11 cellular contexts compared by ENCODE assay signal in genomic region chr17:7502987-7503386, GRCh38. TPM values are rescaled to one million over a fixed set of nuclear protein-coding genes. Genes with fewer than 3 reads are reported as not detected.
DNase-seq lines count a peak whose midpoint lies in the region; ATAC-seq, FAIRE-seq and TF ChIP-seq lines count a peak whose summit lies in the region.
"Had no signal": no experiment of that assay in that cellular context is flagged by ENCODE, and none has a peak within 500 bp of the region (broad histone marks: within the 10 kb centered on the region; RNA-seq: fewer than 3 reads in every experiment).

No MANE protein-coding gene starts in this region.

- H3K36me3 ChIP-seq in OCI-LY1 (ENCODE audit: insufficient read depth, low read length) (peaks cover 95% of the 10 kb centered on the region), keratinocyte (ENCODE audit: control insufficient read depth in 2 of 2, extremely low read depth in 1 of 2, insufficient read depth in 2 of 2, low read length in 2 of 2) (peaks cover 55 to 57% of the 10 kb centered on the region in 2 experiments), right atrium auricular region (peaks cover 95% of the 10 kb centered on the region)

- no peaks in the 10 kb centered on the region for H3F3A ChIP-seq in OCI-LY1 (ENCODE audit: insufficient read depth, low read length)

- H3K4me1 ChIP-seq in OCI-LY1 (ENCODE audit: insufficient read depth, low read length, severe bottlenecking): no peaks in the 10 kb centered on the region
- no peaks in the 10 kb centered on the region for H3K4me1 ChIP-seq in keratinocyte (ENCODE audit: control insufficient read depth, extremely low read depth, insufficient read depth, low read length)
- H3K4me1 ChIP-seq in right atrium auricular region: no peaks in the 10 kb centered on the region

- ATAC-seq in HG02870 (IDR thresholded peaks at IDR 0.05; ENCODE audit: unreplicated experiment) (no peak), HG02759 (IDR thresholded peaks at IDR 0.05; ENCODE audit: unreplicated experiment) (no peak)

- H3K79me2 ChIP-seq in OCI-LY1 (ENCODE audit: insufficient read depth, low read length): no peaks in the 10 kb centered on the region
- H3K79me2 ChIP-seq in keratinocyte (ENCODE audit: control insufficient read depth, insufficient read depth, low read length): peaks cover 2% of the 10 kb centered on the region

- H3K4me2 ChIP-seq in OCI-LY1 (ENCODE audit: low read length) (no peak overlapping the region), keratinocyte (ENCODE audit: control insufficient read depth, extremely low read depth, insufficient read depth, low read depth, low read length) (no peak overlapping the region)

- H3K27me3 ChIP-seq in OCI-LY1 (ENCODE audit: insufficient read depth, low read length) (no peaks in the 10 kb centered on the region), keratinocyte (ENCODE audit: control insufficient read depth, extremely low read depth, insufficient read depth, low read length) (no peaks in the 10 kb centered on the region), right atrium auricular region (no peaks in the 10 kb centered on the region)
- H3K27me3 ChIP-seq: MG63, neutrophil had no signal

- H3K9me3 ChIP-seq in OCI-LY1 (ENCODE audit: low read length): no peaks in the 10 kb centered on the region
- H3K9me3 ChIP-seq in keratinocyte (ENCODE audit: control insufficient read depth, low read depth, low read length): no peaks in the 10 kb centered on the region
- H3K9me3 ChIP-seq in right atrium auricular region: no peaks in the 10 kb centered on the region
- H3K9me3 ChIP-seq: MG63, neutrophil had no signal

- H2AFZ ChIP-seq in OCI-LY1 (ENCODE audit: low read length) (no peak overlapping the region), keratinocyte (ENCODE audit: control insufficient read depth, low read length) (no peak overlapping the region)

- H4K20me1 ChIP-seq in OCI-LY1 (ENCODE audit: insufficient read depth, low read length) (no peaks in the 10 kb centered on the region), keratinocyte (ENCODE audit: control insufficient read depth, extremely low read depth, insufficient read depth, low read length) (no peaks in the 10 kb centered on the region)

- H3K9ac ChIP-seq in OCI-LY1 (ENCODE audit: low read length): no peak overlapping the region
- H3K9ac ChIP-seq in keratinocyte (ENCODE audit: control insufficient read depth, extremely low read depth, insufficient read depth, low read length): no peak overlapping the region

- H3K27ac ChIP-seq in OCI-LY1 (ENCODE audit: low read depth, low read length, poor library complexity, severe bottlenecking) (no peak overlapping the region), keratinocyte (ENCODE audit: control insufficient read depth, insufficient read depth, low read length) (no peak overlapping the region), right atrium auricular region (no peak overlapping the region)
- H3K27ac ChIP-seq: neutrophil had no signal

- H3K9me2 ChIP-seq in OCI-LY1 (ENCODE audit: low read depth, low read length): no peaks in the 10 kb centered on the region

- no peaks in the 10 kb centered on the region for H3K9me1 ChIP-seq in keratinocyte (ENCODE audit: control insufficient read depth, extremely low read depth, insufficient read depth, low read length)

- H3K4me3 ChIP-seq in OCI-LY1 (ENCODE audit: low read depth, low read length, poor library complexity, severe bottlenecking) (no peak overlapping the region), keratinocyte (ENCODE audit: control insufficient read depth in 2 of 3, extremely low read depth in 1 of 3, insufficient read depth in 2 of 3, low read depth in 1 of 3, low read length in 3 of 3) (no peak overlapping the region), right atrium auricular region (no peak overlapping the region)
- H3K4me3 ChIP-seq: MG63 had no signal

- dilution Hi-C loops in keratinocyte (cut with MboI; ENCODE audit: extremely low pct_ligation_motif_present, low sequenced_read_pairs): no loop called here

- DNase-seq in ELF-1 (ENCODE audit: low read depth, low spot score): peak; percentile 41
- DNase-seq in keratinocyte (ENCODE audit: low read depth, low spot score): no peak
- no peak for DNase-seq in right atrium auricular region (ENCODE audit: low spot score)
- DNase-seq: activated gamma-delta T cell treated with Interleukin-2 at 50 U/mL for 16 hours; MG63; stimulated activated CD8-positive, alpha-beta memory T cell treated with anti-CD3 and anti-CD28 coated beads, Interleukin-4, amount 100 ng/mL, for 48 hours had no signal

- no peak for FAIRE-seq in keratinocyte (lab: Jason Lieb, UNC)
- FAIRE-seq: frontal cortex had no signal

- TF ChIP-seq CTCF in OCI-LY1 (IDR thresholded peaks at IDR 0.05; ENCODE audit: low read length) (peak; percentile 35; the same call in 1 of the 2 replicates), keratinocyte (optimal IDR thresholded peaks at IDR 0.05 in 1 of 3, IDR thresholded peaks at IDR 0.05 in 1 of 3, conservative IDR thresholded peaks at IDR 0.05 in 1 of 3; ENCODE audit: extremely low read depth in 1 of 3, insufficient read depth in 2 of 3, low read length in 3 of 3) (peak in 2 of 3 experiments; percentile 41 to 43), right atrium auricular region (IDR thresholded peaks at IDR 0.05) (peak in 1 of 2 donors; percentile 36)

RNA-seq across cellular contexts. Expression of gene POLR2A, which starts 18.8 kb away (rescaled TPM):
- 8.3 to 24.3 TPM (median 17.5 TPM) in 3 replicates for polyA plus RNA-seq in keratinocyte
- 139 TPM for polyA plus RNA-seq in keratinocyte (2011; ENCODE audit: low read depth)
- polyA plus RNA-seq in keratinocyte (2011; cell fraction: cytosol; rRNA removed): 16.2 and 20.7 TPM in 2 replicates
- polyA plus RNA-seq in keratinocyte (2011; cell fraction: nucleus; rRNA removed): 171 and 196 TPM in 2 replicates
- 82.7 and 87.2 TPM in 2 replicates for polyA plus RNA-seq in keratinocyte (2012; ENCODE audit: low replicate concordance)
- polyA minus RNA-seq in keratinocyte: 198 to 366 TPM (median 250 TPM) in 3 replicates
- 118 TPM for polyA minus RNA-seq in keratinocyte (2011; cell fraction: cytosol; rRNA and poly(A)+ RNA removed)
- polyA minus RNA-seq in keratinocyte (2011; cell fraction: nucleus; rRNA and poly(A)+ RNA removed): 310 and 430 TPM in 2 replicates
- 10 to 100 TPM; 28.4 to 41.2 TPM for total RNA-seq in right atrium auricular region

RNA-seq across cellular contexts. Expression of gene SLC35G6, which starts 21.7 kb away (rescaled TPM):
- polyA plus RNA-seq in keratinocyte: not detected in 3 replicates
- polyA plus RNA-seq in keratinocyte (2011; ENCODE audit: low read depth): not detected
- polyA plus RNA-seq in keratinocyte (2011; cell fraction: cytosol; rRNA removed): not detected in 2 replicates
- polyA plus RNA-seq in keratinocyte (2011; cell fraction: nucleus; rRNA removed): not detected in 2 replicates
- 0.06 TPM in 1 of 2 replicates, not detected in the other for polyA plus RNA-seq in keratinocyte (2012; ENCODE audit: low replicate concordance)
- not detected in 3 replicates for polyA minus RNA-seq in keratinocyte
- polyA minus RNA-seq in keratinocyte (2011; cell fraction: cytosol; rRNA and poly(A)+ RNA removed): not detected
- not detected in 2 replicates for polyA minus RNA-seq in keratinocyte (2011; cell fraction: nucleus; rRNA and poly(A)+ RNA removed)
- total RNA-seq in right atrium auricular region: not detected
- total RNA-seq: frontal cortex had no signal

RNA-seq across cellular contexts. Expression of gene ZBTB4, which starts 23.6 kb away (rescaled TPM):
- 20.9 to 23.9 TPM (median 21.8 TPM) in 3 replicates for polyA plus RNA-seq in keratinocyte
- 6.2 TPM for polyA plus RNA-seq in keratinocyte (2011; ENCODE audit: low read depth)
- polyA plus RNA-seq in keratinocyte (2011; cell fraction: cytosol; rRNA removed): 21.4 and 23.4 TPM in 2 replicates
- 40.6 and 47.4 TPM in 2 replicates for polyA plus RNA-seq in keratinocyte (2011; cell fraction: nucleus; rRNA removed)
- 16.9 and 33.9 TPM in 2 replicates for polyA plus RNA-seq in keratinocyte (2012; ENCODE audit: low replicate concordance)
- 29.2 to 72.7 TPM (median 34.7 TPM) in 3 replicates for polyA minus RNA-seq in keratinocyte
- polyA minus RNA-seq in keratinocyte (2011; cell fraction: cytosol; rRNA and poly(A)+ RNA removed): 36.3 TPM
- 29.5 and 37.9 TPM in 2 replicates for polyA minus RNA-seq in keratinocyte (2011; cell fraction: nucleus; rRNA and poly(A)+ RNA removed)
- 10 to 100 TPM; 50.5 to 67.3 TPM for total RNA-seq in right atrium auricular region

RNA-seq across cellular contexts. Expression of gene TNFSF12, which starts 45.9 kb away (rescaled TPM):
- polyA plus RNA-seq in keratinocyte: 0.39 to 1.5 TPM (median 1.0 TPM) in 3 replicates
- polyA plus RNA-seq in keratinocyte (2011; ENCODE audit: low read depth): 0.86 TPM
- 0.46 and 1.9 TPM in 2 replicates for polyA plus RNA-seq in keratinocyte (2011; cell fraction: cytosol; rRNA removed)
- polyA plus RNA-seq in keratinocyte (2011; cell fraction: nucleus; rRNA removed): 0.95 and 1.2 TPM in 2 replicates
- polyA plus RNA-seq in keratinocyte (2012; ENCODE audit: low replicate concordance): 1.6 TPM in 2 replicates
- 1.2 to 2.0 TPM in 2 of 3 replicates, not detected in the other for polyA minus RNA-seq in keratinocyte
- not detected for polyA minus RNA-seq in keratinocyte (2011; cell fraction: cytosol; rRNA and poly(A)+ RNA removed)
- not detected in 2 replicates for polyA minus RNA-seq in keratinocyte (2011; cell fraction: nucleus; rRNA and poly(A)+ RNA removed)
- 10 to 100 TPM; 39.6 to 50.2 TPM for total RNA-seq in right atrium auricular region

RNA-seq across cellular contexts. Expression of gene TNFSF13, which starts 55.6 kb away (rescaled TPM):
- polyA plus RNA-seq in keratinocyte: 2.4 to 5.7 TPM (median 3.9 TPM) in 3 replicates
- polyA plus RNA-seq in keratinocyte (2011; ENCODE audit: low read depth): 0.65 TPM
- polyA plus RNA-seq in keratinocyte (2011; cell fraction: cytosol; rRNA removed): 3.8 and 4.2 TPM in 2 replicates
- 6.0 and 6.1 TPM in 2 replicates for polyA plus RNA-seq in keratinocyte (2011; cell fraction: nucleus; rRNA removed)
- polyA plus RNA-seq in keratinocyte (2012; ENCODE audit: low replicate concordance): 3.6 and 6.1 TPM in 2 replicates
- 1.8 to 3.0 TPM (median 2.2 TPM) in 3 replicates for polyA minus RNA-seq in keratinocyte
- 2.1 TPM for polyA minus RNA-seq in keratinocyte (2011; cell fraction: cytosol; rRNA and poly(A)+ RNA removed)
- 2.2 and 3.6 TPM in 2 replicates for polyA minus RNA-seq in keratinocyte (2011; cell fraction: nucleus; rRNA and poly(A)+ RNA removed)
- 10 to 100 TPM; 11.0 to 16.9 TPM for total RNA-seq in right atrium auricular region
